ENCODE assay signal across 8 cellular contexts in genomic region chr15:81323559-81323943, GRCh38. TPM values are rescaled to one million over a fixed set of nuclear protein-coding genes. Genes with fewer than 3 reads are reported as not detected.
DNase-seq lines count a peak whose midpoint lies in the region; ATAC-seq and TF ChIP-seq lines count a peak whose summit lies in the region.

No MANE protein-coding gene starts in this region.

- TSS peak; percentile 79 for BruUV-seq in OCI-LY7 (replicated peaks; lab: Mats Ljungman, UMichigan)

- 0 out of 2 replicates have a peak overlapping the region, but pooled peaks have one; percentile 24 for H3K27ac ChIP-seq in BLaER1
- no peak overlapping the region for H3K27ac ChIP-seq in OCI-LY7 (ENCODE audit: low read depth, low read length, poor library complexity, severe bottlenecking)
- H3K27ac ChIP-seq in esophagus (ENCODE audit: low read depth in 2 of 2, low read length in 1 of 2), result peak overlapping the region; percentile 93 to 94

- peak overlapping the region; percentile 75 for H3K9ac ChIP-seq in BLaER1

- H2AFZ ChIP-seq in OCI-LY7 (ENCODE audit: low read length), result peak overlapping the region; percentile 63; the same call in 1 of the 2 replicates

- H4K20me1 ChIP-seq in BLaER1 (no peaks in the 10 kb centered on the region), OCI-LY7 (ENCODE audit: insufficient read depth, low read length) (0 out of 2 replicates have a peak, but pooled peaks cover 3% of the 10 kb centered on the region)

- no peak for TF ChIP-seq CTCF in OCI-LY7 (conservative IDR thresholded peaks at IDR 0.05; ENCODE audit: low read length)
- no peak for TF ChIP-seq CTCF in retinal pigment epithelial cell (conservative IDR thresholded peaks at IDR 0.05; ENCODE audit: low read depth, low read length)

- no peak for DNase-seq in OCI-LY7 (ENCODE audit: low spot score)
- DNase-seq in retinal pigment epithelial cell (ENCODE audit: low read depth), result no peak
- no peak for DNase-seq in dedifferentiated amniotic fluid mesenchymal stem cell (ENCODE audit: extremely low spot score)
- DNase-seq in stimulated activated CD4-positive, alpha-beta T cell treated with anti-CD3 and anti-CD28 coated beads, Interleukin-4, amount 100 ng/mL, for 24 hours, result no peak
- no peak for DNase-seq in stimulated activated CD4-positive, alpha-beta T cell treated with anti-CD3 and anti-CD28 coated beads, Interleukin-4, amount 100 ng/mL, for 4 hours

- 10 to 13% methylated on average over 4 of the region's 4 CpGs for WGBS in esophagus, 2 donors

- H3K4me1 ChIP-seq in BLaER1 (peaks cover 23% of the 10 kb centered on the region), OCI-LY7 (ENCODE audit: insufficient read depth, low read length, poor library complexity, severe bottlenecking) (peaks cover 49% of the 10 kb centered on the region), esophagus (ENCODE audit: control insufficient read depth in 2 of 2, insufficient read depth in 2 of 2, low read length in 1 of 2) (peaks cover 0 to 4% of the 10 kb centered on the region in 2 donors)

- H3K27me3 ChIP-seq in BLaER1 (no peaks in the 10 kb centered on the region), esophagus (ENCODE audit: control insufficient read depth in 1 of 2, insufficient read depth in 2 of 2, low read length in 2 of 2) (no peaks in the 10 kb centered on the region)

- CTCF ChIA-PET in OCI-LY7 (lab: Charles Lee; ENCODE audit: unreplicated experiment), result interaction anchor here (0.6 to 1.2 kb wide), 3 partner anchors 15 to 44 kb away, joined by 3 to 4 read pairs (median 3); no protein-coding TSS in a partner anchor

- H3K4me2 ChIP-seq in BLaER1, result peak overlapping the region; percentile 93
- H3K4me2 ChIP-seq in OCI-LY7 (ENCODE audit: low read length), result peak overlapping the region; percentile 91

- H3K79me2 ChIP-seq in OCI-LY7 (ENCODE audit: insufficient read depth, low read depth, low read length), result peaks cover 4% of the 10 kb centered on the region; the same call in 1 of the 2 replicates

- POLR2A ChIA-PET in OCI-LY7 (lab: Charles Lee), result interaction anchor here (0.6 to 1.2 kb wide), 9 partner anchors 11 to 542 kb away, joined by 3 to 10 read pairs (median 4); no protein-coding TSS in a partner anchor

- peaks cover 21% of the 10 kb centered on the region for H3K36me3 ChIP-seq in BLaER1
- H3K36me3 ChIP-seq in OCI-LY7 (ENCODE audit: insufficient read depth, low read length), result peaks cover 30% of the 10 kb centered on the region
- H3K36me3 ChIP-seq in esophagus (ENCODE audit: control insufficient read depth in 2 of 2, insufficient read depth in 2 of 2, low read length in 1 of 2), result peaks cover 0 to 21% of the 10 kb centered on the region in 2 donors

- H3K4me3 ChIP-seq in BLaER1 (peak overlapping the region; percentile 72), OCI-LY7 (ENCODE audit: low read depth, low read length, poor library complexity, severe bottlenecking) (peak overlapping the region; percentile 78), esophagus (ENCODE audit: low read depth in 1 of 2, low read length in 2 of 2) (peak overlapping the region; percentile 90 to 92), retinal pigment epithelial cell (ENCODE audit: low read length) (peak overlapping the region; percentile 82)

- no peaks in the 10 kb centered on the region for H3K9me2 ChIP-seq in OCI-LY7 (ENCODE audit: insufficient read depth, low read length)

- peak; percentile 25 for ATAC-seq in GM21717 (IDR thresholded peaks at IDR 0.05; ENCODE audit: unreplicated experiment)

- H3K9me3 ChIP-seq in BLaER1, result no peaks in the 10 kb centered on the region
- H3K9me3 ChIP-seq in OCI-LY7 (ENCODE audit: low read length), result no peaks in the 10 kb centered on the region
- no peaks in the 10 kb centered on the region for H3K9me3 ChIP-seq in esophagus (ENCODE audit: control insufficient read depth in 2 of 2, insufficient read depth in 1 of 2, low read depth in 1 of 2, low read length in 1 of 2)

- intact Hi-C loops in OCI-LY7 (cut with micrococcal nuclease; ENCODE audit: unreplicated experiment), result loop anchor here (5.0 kb wide), 1 partner anchor 326 kb away; no protein-coding TSS in a partner anchor

RNA-seq across cellular contexts. Expression of gene STARD5, which starts 0.4 kb away (rescaled TPM):
- total RNA-seq in OCI-LY7 (2014; rRNA removed; shearing (Covaris generic)), result 12.4 and 20.3 TPM in 2 replicates
- 6.5 and 8.3 TPM in 2 replicates for total RNA-seq in OCI-LY7 (2022)
- 10 to 100 TPM; 12.2 to 17.2 TPM for polyA plus RNA-seq in esophagus

RNA-seq across cellular contexts. Expression of gene TMC3, which starts 50.5 kb away (rescaled TPM):
- total RNA-seq in OCI-LY7 (2014; rRNA removed; shearing (Covaris generic)), result not detected in 2 replicates
- total RNA-seq in OCI-LY7 (2022), result not detected in 2 replicates
- polyA plus RNA-seq in esophagus, result not detected
